In genomic region chr14:54440037-54440436, GRCh38 we compare ENCODE assay signal across 8 cellular contexts. TPM values are rescaled to one million over a fixed set of nuclear protein-coding genes. Genes with fewer than 3 reads are reported as not detected.
DNase-seq lines count a peak whose midpoint lies in the region; ATAC-seq, FAIRE-seq and TF ChIP-seq lines count a peak whose summit lies in the region.

No MANE protein-coding gene starts in this region.

- H3K4me2 ChIP-seq in DND-41 (ENCODE audit: insufficient read depth, low read length) (peak overlapping the region; percentile 70), endothelial cell of umbilical vein (ENCODE audit: insufficient read depth, low read length) (peak overlapping the region; percentile 89)

- peaks cover 47% of the 10 kb centered on the region for H3K4me1 Mint-ChIP-seq in osteocyte (ENCODE audit: unreplicated experiment)

- BruUV-seq in Panc1 (replicated peaks; lab: Mats Ljungman, UMichigan) (no TSS peak), endothelial cell of umbilical vein (replicated peaks; lab: Mats Ljungman, UMichigan) (no TSS peak)

- intact Hi-C loops in Panc1 (cut with micrococcal nuclease; ENCODE audit: unreplicated experiment) = no loop called here
- intact Hi-C loops in endothelial cell of umbilical vein (cut with micrococcal nuclease) = loop anchor here (2.0 kb wide), 2 partner anchors 43 to 749 kb away; partner anchors contain the start of gene CDKN3

- H4K20me1 ChIP-seq in DND-41 (ENCODE audit: insufficient read depth, low read length) (peaks cover 29% of the 10 kb centered on the region; the same call in 1 of the 2 replicates), endothelial cell of umbilical vein (replicated peaks; ENCODE audit: control insufficient read depth, extremely low read depth, insufficient read depth, low read length) (no peaks in the 10 kb centered on the region)

- H3K9me3 Mint-ChIP-seq in osteocyte (ENCODE audit: unreplicated experiment) = no peaks in the 10 kb centered on the region

- H3K27ac ChIP-seq in DND-41 (ENCODE audit: low read length) (peak overlapping the region; percentile 98), Panc1 (ENCODE audit: low read length) (peak overlapping the region; percentile 93), endothelial cell of umbilical vein (ENCODE audit: insufficient read depth, low read depth, low read length) (peak overlapping the region; percentile 83)

- in situ Hi-C loops in Panc1 (cut with HindIII; ENCODE audit: low pct_unique_long_range_greater_than_20kb, low sequenced_read_pairs) = no loop called here

- H3K36me3 ChIP-seq in DND-41 (ENCODE audit: insufficient read depth, low read length) = peaks cover 13% of the 10 kb centered on the region; the same call in 1 of the 2 replicates
- peaks cover 5% of the 10 kb centered on the region for H3K36me3 ChIP-seq in Panc1 (ENCODE audit: control insufficient read depth, insufficient read depth, low read length)
- H3K36me3 ChIP-seq in endothelial cell of umbilical vein (ENCODE audit: control insufficient read depth in 2 of 2, extremely low read depth in 1 of 2, insufficient read depth in 2 of 2, low read length in 2 of 2) = no peaks in the 10 kb centered on the region

- H3K4me3 ChIP-seq in DND-41 (ENCODE audit: low read depth in 1 of 2, low read length in 2 of 2) = peak overlapping the region; percentile 90 to 94
- peak overlapping the region; percentile 69 to 76 for H3K4me3 ChIP-seq in Panc1 (ENCODE audit: low read depth in 2 of 2, low read length in 2 of 2)
- H3K4me3 ChIP-seq in endothelial cell of umbilical vein (replicated peaks in 1 of 3; ENCODE audit: insufficient read depth in 1 of 3, low read depth in 1 of 3, low read length in 3 of 3) = peak overlapping the region; percentile 50 to 90 (median 70)

- H2AFZ ChIP-seq in DND-41 (ENCODE audit: low read depth, low read length) = peak overlapping the region; percentile 92
- no peak overlapping the region for H2AFZ ChIP-seq in endothelial cell of umbilical vein (ENCODE audit: low read depth, low read length)

- H3K4me1 ChIP-seq in DND-41 (ENCODE audit: insufficient read depth, low read length) (peaks cover 44% of the 10 kb centered on the region), Panc1 (ENCODE audit: control insufficient read depth, insufficient read depth, low read length) (peaks cover 23% of the 10 kb centered on the region), endothelial cell of umbilical vein (ENCODE audit: control insufficient read depth, extremely low read depth, insufficient read depth, low read length) (peaks cover 27% of the 10 kb centered on the region)

- POLR2A ChIA-PET in Panc1 (lab: Charles Lee) (no interaction called here), endothelial cell of umbilical vein (lab: Charles Lee) (no interaction called here)

- peaks cover 6% of the 10 kb centered on the region for H3K36me3 Mint-ChIP-seq in osteocyte (ENCODE audit: unreplicated experiment)

- FAIRE-seq in endothelial cell of umbilical vein (lab: Jason Lieb, UNC) = no peak

- peaks cover 3% of the 10 kb centered on the region for H3K27me3 Mint-ChIP-seq in osteocyte (ENCODE audit: unreplicated experiment)

- H3K9me3 ChIP-seq in DND-41 (ENCODE audit: insufficient read depth, low read length, severe bottlenecking) (no peaks in the 10 kb centered on the region), Panc1 (ENCODE audit: control insufficient read depth, insufficient read depth, low read depth, low read length) (no peaks in the 10 kb centered on the region), endothelial cell of umbilical vein (replicated peaks; ENCODE audit: control insufficient read depth, insufficient read depth, low read length) (no peaks in the 10 kb centered on the region)

- ATAC-seq in DND-41 (ENCODE audit: insufficient read depth, low read depth) = no peak
- no peak for ATAC-seq in Panc1
- ATAC-seq in GM21576 (IDR thresholded peaks at IDR 0.05; ENCODE audit: unreplicated experiment) = no peak
- ATAC-seq in GM18502 (IDR thresholded peaks at IDR 0.05; ENCODE audit: poor library complexity, unreplicated experiment) = no peak
- ATAC-seq in GM18861 (IDR thresholded peaks at IDR 0.05; ENCODE audit: unreplicated experiment) = no peak

- H3K27me3 ChIP-seq in DND-41 (ENCODE audit: insufficient read depth, low read length, poor library complexity) (no peaks in the 10 kb centered on the region), Panc1 (ENCODE audit: control insufficient read depth, insufficient read depth, low read length) (no peaks in the 10 kb centered on the region), endothelial cell of umbilical vein (ENCODE audit: control insufficient read depth in 2 of 2, insufficient read depth in 2 of 2, low read length in 2 of 2) (peaks cover 5 to 8% of the 10 kb centered on the region in 2 experiments)

- TF ChIP-seq CTCF in DND-41 (IDR thresholded peaks at IDR 0.05; ENCODE audit: borderline replicate concordance, extremely low read depth, low read length, poor library complexity, severe bottlenecking) (no peak), Panc1 (IDR thresholded peaks at IDR 0.05) (no peak), endothelial cell of umbilical vein (IDR thresholded peaks at IDR 0.05; ENCODE audit: extremely low read depth in 1 of 2, insufficient read depth in 1 of 2, low read depth in 1 of 2, low read length in 2 of 2) (no peak), osteocyte (IDR thresholded peaks at IDR 0.05) (no peak)

- H3K9me1 ChIP-seq in endothelial cell of umbilical vein (replicated peaks; ENCODE audit: control insufficient read depth, extremely low read depth, insufficient read depth, low read length) = no peaks in the 10 kb centered on the region

- H3K4me3 Mint-ChIP-seq in osteocyte (ENCODE audit: unreplicated experiment) = peak overlapping the region; percentile 89

- H3K79me2 ChIP-seq in DND-41 (ENCODE audit: insufficient read depth, low read length) (peaks cover 62% of the 10 kb centered on the region), endothelial cell of umbilical vein (ENCODE audit: control insufficient read depth, insufficient read depth, low read length) (peaks cover 58% of the 10 kb centered on the region)

- H3K27ac Mint-ChIP-seq in osteocyte (ENCODE audit: unreplicated experiment) = peak overlapping the region; percentile 94

- dilution Hi-C loops in endothelial cell of umbilical vein (cut with MboI; ENCODE audit: extremely low pct_ligation_motif_present, low sequenced_read_pairs) = no loop called here

- CTCF ChIA-PET in Panc1 (lab: Charles Lee) = no interaction called here
- CTCF ChIA-PET in endothelial cell of umbilical vein (lab: Charles Lee) = interaction anchor here (1.3 kb wide), 1 partner anchor 20 kb away, joined by 5 read pairs; no protein-coding TSS in a partner anchor

- H3K9ac ChIP-seq in DND-41 (ENCODE audit: low read depth, low read length) (peak overlapping the region; percentile 98), endothelial cell of umbilical vein (replicated peaks; ENCODE audit: extremely low read depth, insufficient read depth, low read length) (peak overlapping the region; percentile 95)

- no peak for DNase-seq in DND-41
- DNase-seq in Panc1 (ENCODE audit: low read depth, low spot score) = no peak
- peak; percentile 9 for DNase-seq in endothelial cell of umbilical vein (ENCODE audit: low read depth, low spot score)
- no peak for DNase-seq in osteocyte (ENCODE audit: extremely low spot score, unreplicated experiment)
- no peak for DNase-seq in LoVo (ENCODE audit: low spot score)

- no peak for TF ChIP-seq POLR2A in endothelial cell of umbilical vein (IDR thresholded peaks at IDR 0.05; ENCODE audit: low read depth, low read length)

TF ChIP-seq in endothelial cell of umbilical vein, 7 proteins besides CTCF, POLR2A, EP300 and RAD21 (continues in another document):
- TF ChIP-seq MYC (IDR thresholded peaks at IDR 0.05; ENCODE audit: low read depth, low read length) = no peak
- no peak for TF ChIP-seq JUN (IDR thresholded peaks at IDR 0.05; ENCODE audit: borderline replicate concordance, insufficient read depth, insufficient read length, low read depth)
- no peak for TF ChIP-seq FOS (IDR thresholded peaks at IDR 0.05; ENCODE audit: borderline replicate concordance, insufficient read depth, low read length)
- TF ChIP-seq EZH2 (IDR thresholded peaks at IDR 0.05; ENCODE audit: borderline replicate concordance, low read depth, low read length, severe bottlenecking) = no peak

RNA-seq across cellular contexts. Expression of gene CNIH1, which starts 1.1 kb away (rescaled TPM):
- total RNA-seq in Panc1 (2021; ENCODE audit: unreplicated experiment) (83.7 TPM), endothelial cell of umbilical vein (125 and 137 TPM in 2 replicates), osteocyte (127 and 130 TPM in 2 replicates)
- 60.0 TPM for polyA plus RNA-seq in Panc1 (2012; ENCODE audit: insufficient read length)
- 287 and 328 TPM in 2 replicates for polyA plus RNA-seq in endothelial cell of umbilical vein
- 214 and 274 TPM in 2 replicates for polyA plus RNA-seq in endothelial cell of umbilical vein (2011; cell fraction: cytosol; rRNA removed)
- 46.1 and 71.3 TPM in 2 replicates for polyA plus RNA-seq in endothelial cell of umbilical vein (2011; cell fraction: nucleus; rRNA removed)
- 130 and 150 TPM in 2 replicates for polyA plus RNA-seq in endothelial cell of umbilical vein (2012)
- 271 and 327 TPM in 2 replicates for polyA minus RNA-seq in endothelial cell of umbilical vein
- polyA minus RNA-seq in endothelial cell of umbilical vein (2011; cell fraction: cytosol; rRNA and poly(A)+ RNA removed) = 114 TPM
- 28.3 and 35.3 TPM in 2 replicates for polyA minus RNA-seq in endothelial cell of umbilical vein (2011; cell fraction: nucleus; rRNA and poly(A)+ RNA removed)

RNA-seq across cellular contexts. Expression of gene CDKN3, which starts 43.2 kb away (rescaled TPM):
- total RNA-seq in Panc1 (2021; ENCODE audit: unreplicated experiment) (36.1 TPM), endothelial cell of umbilical vein (52.0 and 53.2 TPM in 2 replicates), osteocyte (8.5 and 10.6 TPM in 2 replicates)
- polyA plus RNA-seq in Panc1 (2012; ENCODE audit: insufficient read length) = 9.0 TPM
- polyA plus RNA-seq in endothelial cell of umbilical vein = 36.6 and 37.0 TPM in 2 replicates
- 58.9 and 70.7 TPM in 2 replicates for polyA plus RNA-seq in endothelial cell of umbilical vein (2011; cell fraction: cytosol; rRNA removed)
- 19.4 and 24.3 TPM in 2 replicates for polyA plus RNA-seq in endothelial cell of umbilical vein (2011; cell fraction: nucleus; rRNA removed)
- polyA plus RNA-seq in endothelial cell of umbilical vein (2012) = 24.0 and 56.6 TPM in 2 replicates
- 12.5 and 14.9 TPM in 2 replicates for polyA minus RNA-seq in endothelial cell of umbilical vein
- polyA minus RNA-seq in endothelial cell of umbilical vein (2011; cell fraction: cytosol; rRNA and poly(A)+ RNA removed) = 20.1 TPM
- 5.3 and 7.8 TPM in 2 replicates for polyA minus RNA-seq in endothelial cell of umbilical vein (2011; cell fraction: nucleus; rRNA and poly(A)+ RNA removed)

RNA-seq across cellular contexts. Expression of gene GMFB, which starts 48.7 kb away (rescaled TPM):
- 54.2 TPM for total RNA-seq in Panc1 (2021; ENCODE audit: unreplicated experiment)
- polyA plus RNA-seq in Panc1 (2012; ENCODE audit: insufficient read length) = 18.2 TPM
- 35.5 and 52.0 TPM in 2 replicates for total RNA-seq in endothelial cell of umbilical vein
- 6.2 and 10.1 TPM in 2 replicates for polyA plus RNA-seq in endothelial cell of umbilical vein
- polyA plus RNA-seq in endothelial cell of umbilical vein (2011; cell fraction: cytosol; rRNA removed) = 10.5 and 10.7 TPM in 2 replicates
- polyA plus RNA-seq in endothelial cell of umbilical vein (2011; cell fraction: nucleus; rRNA removed) = 13.0 and 20.4 TPM in 2 replicates
- 22.2 and 34.5 TPM in 2 replicates for polyA plus RNA-seq in endothelial cell of umbilical vein (2012)
- 11.9 and 15.9 TPM in 2 replicates for polyA minus RNA-seq in endothelial cell of umbilical vein
- polyA minus RNA-seq in endothelial cell of umbilical vein (2011; cell fraction: cytosol; rRNA and poly(A)+ RNA removed) = 9.8 TPM
- 26.6 and 28.1 TPM in 2 replicates for polyA minus RNA-seq in endothelial cell of umbilical vein (2011; cell fraction: nucleus; rRNA and poly(A)+ RNA removed)
- total RNA-seq in osteocyte = 49.8 and 54.4 TPM in 2 replicates
